In genomic region chrX:134625315-134625718, GRCh38 we compare ENCODE assay signal across 18 cellular contexts. TPM values are rescaled to one million over a fixed set of nuclear protein-coding genes. Genes with fewer than 3 reads are reported as not detected.
DNase-seq lines count a peak whose midpoint lies in the region; ATAC-seq and TF ChIP-seq lines count a peak whose summit lies in the region.
"Had no signal": no experiment of that assay in that cellular context is flagged by ENCODE, and none has a peak within 500 bp of the region (broad histone marks: within the 10 kb centered on the region; RNA-seq: fewer than 3 reads in every experiment).

No MANE protein-coding gene starts in this region.

- H3K4me2 ChIP-seq in fibroblast of lung (ENCODE audit: extremely low read depth, insufficient read depth, low read length), result peak overlapping the region; percentile 44
- H3K4me2 ChIP-seq in SK-N-SH, result no peak overlapping the region

- no peaks in the 10 kb centered on the region for H3K9me2 ChIP-seq in SK-N-SH

- TF ChIP-seq CTCF in HFFc6 (IDR thresholded peaks at IDR 0.05), result no peak
- TF ChIP-seq CTCF in fibroblast of lung (conservative IDR thresholded peaks at IDR 0.05 in 1 of 2, IDR thresholded peaks at IDR 0.05 in 1 of 2; ENCODE audit: low read depth in 1 of 2, low read length in 2 of 2), result no peak
- TF ChIP-seq CTCF in SK-N-SH (IDR thresholded peaks at IDR 0.05), result no peak

- 84% methylated on average over 3 of the region's 3 CpGs for WGBS in SK-N-SH (ENCODE audit: low lambda C conversion rate)

- H3K4me1 ChIP-seq in fibroblast of lung (ENCODE audit: control insufficient read depth, extremely low read depth, insufficient read depth, low read length) (peaks cover 14% of the 10 kb centered on the region), SK-N-SH (ENCODE audit: control insufficient read depth in 1 of 2, insufficient read depth in 2 of 2, low read depth in 1 of 2, low read length in 1 of 2) (peaks cover 4 to 26% of the 10 kb centered on the region in 2 experiments)

- H4K20me1 ChIP-seq in fibroblast of lung (ENCODE audit: control insufficient read depth, extremely low read depth, insufficient read depth, low read length) (no peaks in the 10 kb centered on the region), SK-N-SH (ENCODE audit: insufficient read depth) (no peaks in the 10 kb centered on the region)

- H3K36me3 ChIP-seq in fibroblast of lung (ENCODE audit: control insufficient read depth, insufficient read depth, low read length), result no peaks in the 10 kb centered on the region
- H3K36me3 ChIP-seq in SK-N-SH (replicated peaks in 1 of 2; ENCODE audit: control insufficient read depth in 1 of 2, insufficient read depth in 2 of 2, low read length in 1 of 2), result no peaks in the 10 kb centered on the region

- CTCF ChIA-PET in activated naive CD4-positive, alpha-beta T cell treated with anti-CD3 and anti-CD28 coated beads, Interleukin-2, amount 10 ng/mL, durations not matched to agents 7 days and 5 days (lab: Charles Lee), result no interaction called here
- CTCF ChIA-PET in SK-N-SH (lab: Yijun Ruan, JAX), result no interaction called here

- peaks cover 23% of the 10 kb centered on the region for H3F3A ChIP-seq in SK-N-SH (replicated peaks; ENCODE audit: insufficient read depth)

- H3K9me3 ChIP-seq in fibroblast of lung (ENCODE audit: control insufficient read depth, insufficient read depth, low read depth, low read length), result no peaks in the 10 kb centered on the region
- no peaks in the 10 kb centered on the region for H3K9me3 ChIP-seq in SK-N-SH

- no peak overlapping the region for H3K27ac Mint-ChIP-seq in activated naive CD4-positive, alpha-beta T cell treated with anti-CD3 and anti-CD28 coated beads, Interleukin-2, amount 50 U/mL, for 72 hours
- H3K27ac Mint-ChIP-seq in activated naive CD4-positive, alpha-beta T cell treated with anti-CD3 and anti-CD28 coated beads, Interleukin-2, amount 10 ng/mL, durations not matched to agents 7 days and 5 days, result no peak overlapping the region
- H3K27ac Mint-ChIP-seq in HFFc6, result peak overlapping the region; percentile 52; the same call in 1 of the 2 replicates
- H3K27ac Mint-ChIP-seq: natural killer cell treated with Interleukin-12 subunit alpha and Interleukin-12 subunit beta and Interleukin-15 and Interleukin-18, amount 100 ng/mL, for 72 hours; progenitor cell of endocrine pancreas had no signal

- POLR2A ChIA-PET in SK-N-SH (lab: Yijun Ruan, JAX), result no interaction called here

- DNase-seq in activated naive CD4-positive, alpha-beta T cell treated with anti-CD3 and anti-CD28 coated beads, Interleukin-2, amount 50 U/mL, for 72 hours (ENCODE audit: low spot score in 2 of 2), result no peak
- no peak for DNase-seq in activated naive CD4-positive, alpha-beta T cell treated with anti-CD3 and anti-CD28 coated beads, Interleukin-2, amount 10 ng/mL, durations not matched to agents 7 days and 5 days
- DNase-seq in HFFc6, result no peak
- DNase-seq in fibroblast of lung (ENCODE audit: low read depth in 2 of 2), result peak; percentile 60 to 69
- peak; percentile 21 for DNase-seq in stimulated activated CD8-positive, alpha-beta memory T cell treated with anti-CD3 and anti-CD28 coated beads, Interleukin-4, amount 100 ng/mL, for 48 hours
- no peak for DNase-seq in NCI-H345 (lab: John Stamatoyannopoulos, UW)
- no peak for DNase-seq in SK-N-SH
- DNase-seq: effector CD8-positive, alpha-beta T cell; EL; H7; NCI-H446; NK-92 treated with Interleukin-12 subunit alpha and Interleukin-12 subunit beta, amount 100 ng/mL, for 24 hours; stimulated activated naive CD4-positive, alpha-beta T cell had no signal

- H3K36me3 Mint-ChIP-seq in activated naive CD4-positive, alpha-beta T cell treated with anti-CD3 and anti-CD28 coated beads, Interleukin-2, amount 50 U/mL, for 72 hours, result no peaks in the 10 kb centered on the region
- H3K36me3 Mint-ChIP-seq in activated naive CD4-positive, alpha-beta T cell treated with anti-CD3 and anti-CD28 coated beads, Interleukin-2, amount 10 ng/mL, durations not matched to agents 7 days and 5 days, result no peaks in the 10 kb centered on the region
- no peaks in the 10 kb centered on the region for H3K36me3 Mint-ChIP-seq in HFFc6 (ENCODE audit: low read depth)
- H3K36me3 Mint-ChIP-seq: natural killer cell treated with Interleukin-12 subunit alpha and Interleukin-12 subunit beta and Interleukin-15 and Interleukin-18, amount 100 ng/mL, for 72 hours had no signal

- H3K4me3 ChIP-seq in fibroblast of lung (replicated peaks in 1 of 4; ENCODE audit: control extremely low read depth in 1 of 4, insufficient read depth in 1 of 4, low read depth in 3 of 4, low read length in 4 of 4), result no peak overlapping the region
- H3K4me3 ChIP-seq in SK-N-SH (ENCODE audit: low read depth in 2 of 2, low read length in 1 of 2), result no peak overlapping the region

- peaks cover 5% of the 10 kb centered on the region for H3K4me1 Mint-ChIP-seq in activated naive CD4-positive, alpha-beta T cell treated with anti-CD3 and anti-CD28 coated beads, Interleukin-2, amount 10 ng/mL, durations not matched to agents 7 days and 5 days
- H3K4me1 Mint-ChIP-seq in HFFc6 (ENCODE audit: low read depth), result peaks cover 63% of the 10 kb centered on the region

- no peak overlapping the region for H3K9ac ChIP-seq in fibroblast of lung (ENCODE audit: insufficient read depth, low read length)
- H3K9ac ChIP-seq in SK-N-SH, result no peak overlapping the region

- no peaks in the 10 kb centered on the region for H3K9me3 Mint-ChIP-seq in activated naive CD4-positive, alpha-beta T cell treated with anti-CD3 and anti-CD28 coated beads, Interleukin-2, amount 50 U/mL, for 72 hours
- no peaks in the 10 kb centered on the region for H3K9me3 Mint-ChIP-seq in activated naive CD4-positive, alpha-beta T cell treated with anti-CD3 and anti-CD28 coated beads, Interleukin-2, amount 10 ng/mL, durations not matched to agents 7 days and 5 days
- no peaks in the 10 kb centered on the region for H3K9me3 Mint-ChIP-seq in HFFc6
- H3K9me3 Mint-ChIP-seq: activated T-helper 2 cell treated with anti-CD3 and anti-CD28 coated beads, Interferon-gamma antibody, Interleukin-2, Interleukin-4, amounts not matched to agents 10 μg/mL and 5 μg/mL and 100 μg/mL, durations not matched to agents 14 hours and 24 hours and 36 hours; natural killer cell treated with Interleukin-12 subunit alpha and Interleukin-12 subunit beta and Interleukin-15 and Interleukin-18, amount 100 ng/mL, for 72 hours had no signal

- no peak for TF ChIP-seq RAD21 in SK-N-SH (IDR thresholded peaks at IDR 0.05; ENCODE audit: low read length)

- no peaks in the 10 kb centered on the region for H3K27me3 ChIP-seq in fibroblast of lung (ENCODE audit: control insufficient read depth, insufficient read depth, low read length)
- H3K27me3 ChIP-seq in SK-N-SH (ENCODE audit: insufficient read depth), result no peaks in the 10 kb centered on the region

- ATAC-seq in activated naive CD4-positive, alpha-beta T cell treated with anti-CD3 and anti-CD28 coated beads, Interleukin-2, amount 50 U/mL, for 72 hours, result peak; percentile 22 to 45
- ATAC-seq in GM19452 (IDR thresholded peaks at IDR 0.05; ENCODE audit: unreplicated experiment), result no peak
- ATAC-seq: natural killer cell treated with Interleukin-12 subunit alpha and Interleukin-12 subunit beta and Interleukin-15 and Interleukin-18, amount 100 ng/mL, for 72 hours had no signal

- H2AFZ ChIP-seq in fibroblast of lung (ENCODE audit: low read length) (no peak overlapping the region), SK-N-SH (ENCODE audit: low read depth) (no peak overlapping the region)

- TF ChIP-seq EP300 in SK-N-SH (IDR thresholded peaks at IDR 0.05; ENCODE audit: borderline replicate concordance in 1 of 2, low read depth in 1 of 2, low read length in 1 of 2), result no peak

- H3K4me3 Mint-ChIP-seq in activated naive CD4-positive, alpha-beta T cell treated with anti-CD3 and anti-CD28 coated beads, Interleukin-2, amount 10 ng/mL, durations not matched to agents 7 days and 5 days, result no peak overlapping the region
- H3K4me3 Mint-ChIP-seq in HFFc6, result no peak overlapping the region
- H3K4me3 Mint-ChIP-seq: natural killer cell treated with Interleukin-12 subunit alpha and Interleukin-12 subunit beta and Interleukin-15 and Interleukin-18, amount 100 ng/mL, for 72 hours had no signal

- H3K27me3 Mint-ChIP-seq in activated naive CD4-positive, alpha-beta T cell treated with anti-CD3 and anti-CD28 coated beads, Interleukin-2, amount 10 ng/mL, durations not matched to agents 7 days and 5 days, result peaks cover 4% of the 10 kb centered on the region
- no peaks in the 10 kb centered on the region for H3K27me3 Mint-ChIP-seq in HFFc6 (ENCODE audit: insufficient read depth)
- H3K27me3 Mint-ChIP-seq: progenitor cell of endocrine pancreas had no signal

- H3K27ac ChIP-seq in fibroblast of lung (ENCODE audit: insufficient read depth, low read length), result no peak overlapping the region
- no peak overlapping the region for H3K27ac ChIP-seq in SK-N-SH (ENCODE audit: low read depth in 2 of 2, low read length in 1 of 2)

- no peaks in the 10 kb centered on the region for H3K79me2 ChIP-seq in fibroblast of lung (ENCODE audit: control insufficient read depth, insufficient read depth, low read length)
- peaks cover 4% of the 10 kb centered on the region; the same call in 1 of the 2 replicates for H3K79me2 ChIP-seq in SK-N-SH (ENCODE audit: insufficient read depth)

TF ChIP-seq in SK-N-SH, 30 proteins besides CTCF, POLR2A, EP300 and RAD21 (continues in another document):
- TF ChIP-seq FOXM1 (IDR thresholded peaks at IDR 0.05; ENCODE audit: low read depth) (no peak), MAX (IDR thresholded peaks at IDR 0.05; ENCODE audit: low read depth) (no peak), RCOR1 (IDR thresholded peaks at IDR 0.05; ENCODE audit: low read length) (no peak), MEF2A (IDR thresholded peaks at IDR 0.05; ENCODE audit: borderline replicate concordance, low read depth) (no peak), YY1 (IDR thresholded peaks at IDR 0.05; ENCODE audit: low read depth) (no peak), RFX5 (IDR thresholded peaks at IDR 0.05; ENCODE audit: low read length) (no peak), JUND (IDR thresholded peaks at IDR 0.05) (no peak), ELF1 (IDR thresholded peaks at IDR 0.05) (no peak), NRF1 (IDR thresholded peaks at IDR 0.05; ENCODE audit: low read depth, low read length) (no peak)

RNA-seq across cellular contexts. Expression of gene PLAC1, which starts 33.0 kb away (rescaled TPM):
- total RNA-seq in activated naive CD4-positive, alpha-beta T cell treated with anti-CD3 and anti-CD28 coated beads, Interleukin-2, amount 50 U/mL, for 72 hours, result not detected
- under 1 TPM in 1 of 6 experiments, not detected in 5; 0.51 TPM for total RNA-seq in HFFc6 (2021; fragmentation: NEBNext Ultra II Directional; extraction: Animal tissue kit (Norgen Biotek cat#: 25700))
- total RNA-seq in fibroblast of lung, result 0.17 and 0.26 TPM in 2 replicates
- polyA plus RNA-seq in fibroblast of lung, result 0.22 and 0.26 TPM in 2 replicates
- 0.20 TPM in 1 of 2 replicates, not detected in the other for polyA plus RNA-seq in fibroblast of lung (2012)
- polyA minus RNA-seq in fibroblast of lung (ENCODE audit: low replicate concordance), result not detected in 2 replicates
- 50.9 and 72.3 TPM in 2 replicates for polyA plus RNA-seq in SK-N-SH (2012; rRNA removed)
- polyA plus RNA-seq in SK-N-SH (2012; cell fraction: cytosol; rRNA removed), result 43.2 and 53.1 TPM in 2 replicates
- 19.3 and 28.0 TPM in 2 replicates for polyA plus RNA-seq in SK-N-SH (2012; cell fraction: nucleus; rRNA removed)
- total RNA-seq: activated T-helper 2 cell treated with anti-CD3 and anti-CD28 coated beads, Interferon-gamma antibody, Interleukin-2, Interleukin-4, amounts not matched to agents 10 μg/mL and 5 μg/mL and 100 μg/mL, durations not matched to agents 14 hours and 24 hours and 36 hours; kidney epithelial cell; natural killer cell treated with Interleukin-12 subunit alpha and Interleukin-12 subunit beta and Interleukin-15 and Interleukin-18, amount 100 ng/mL, for 72 hours; progenitor cell of endocrine pancreas had no signal

Comparison
In these comparisons a context has a peak if more than half of its experiments do, and no peak if none do; other contexts are left out.
1. DNase-seq: peak in fibroblast of lung (2 of 2) and stimulated activated CD8-positive, alpha-beta memory T cell treated with anti-CD3 and anti-CD28 coated beads, Interleukin-4, amount 100 ng/mL, for 48 hours (single experiment); none in activated naive CD4-positive, alpha-beta T cell treated with anti-CD3 and anti-CD28 coated beads, Interleukin-2, amount 50 U/mL, for 72 hours (0 of 2), activated naive CD4-positive, alpha-beta T cell treated with anti-CD3 and anti-CD28 coated beads, Interleukin-2, amount 10 ng/mL, durations not matched to agents 7 days and 5 days (single experiment), HFFc6 (single experiment), NCI-H345 (single experiment) and SK-N-SH (single experiment).